Comparison of ENCODE assay signal across 39 cellular contexts in the genomic region with DNA sequence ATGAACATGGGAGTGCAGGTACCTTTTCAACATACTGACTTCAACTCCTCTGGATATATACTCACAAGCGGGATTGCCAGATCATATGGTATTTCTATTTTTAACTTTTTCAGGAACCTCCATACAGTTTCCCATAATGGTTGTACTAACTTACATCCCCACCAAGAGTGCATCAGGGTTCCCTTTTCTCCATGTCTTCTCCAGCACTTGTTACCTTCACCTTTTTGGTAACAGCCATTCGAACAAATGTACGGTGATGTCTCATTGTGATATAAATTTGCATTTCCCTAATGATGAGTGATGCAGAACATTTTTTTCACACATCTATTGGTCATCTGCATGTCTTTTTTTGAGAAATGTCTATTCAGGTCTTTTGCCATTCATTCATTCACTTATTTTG. TPM values are rescaled to one million over a fixed set of nuclear protein-coding genes. Genes with fewer than 3 reads are reported as not detected.
"Had no signal": no experiment of that assay in that cellular context is flagged by ENCODE, and none has a peak within 500 bp of the region (broad histone marks: within the 10 kb centered on the region; RNA-seq: fewer than 3 reads in every experiment).

No MANE protein-coding gene starts in this region.

- DNase-seq: Kasumi-1, MG63, MM.1S, MV-4-11, NCI-H1048, NCI-H1092, NCI-H1092 treated with DMSO at 0.1 percent for 48 hours, NCI-H1105, NCI-H1105 treated with DMSO at 0.1 percent for 48 hours, NCI-H1417, NCI-H1417 treated with DMSO at 0.1 percent for 48 hours, NCI-H1436, NCI-H1436 treated with DMSO at 0.1 percent for 48 hours, NCI-H146, NCI-H1694, NCI-H1694 treated with DMSO at 0.1 percent for 48 hours, NCI-H187, NCI-H187 treated with DMSO at 0.1 percent for 48 hours, NCI-H1930, NCI-H2029, NCI-H2029 treated with DMSO at 0.1 percent for 48 hours, NCI-H2081, NCI-H2081 treated with DMSO at 0.1 percent for 48 hours, NCI-H2107, NCI-H2171, NCI-H2171 treated with DMSO at 0.1 percent for 48 hours, NCI-H2227 treated with DMSO at 0.1 percent for 48 hours, NCI-H226, NCI-H345, NCI-H446, NCI-H446 treated with DMSO at 0.1 percent for 48 hours, NCI-H510A, NCI-H510A treated with DMSO at 0.1 percent for 48 hours, NCI-H524, NCI-H524 treated with DMSO at 0.1 percent for 48 hours, NCI-H526 had no signal

- H3K4me3 ChIP-seq: MG63 had no signal

- H3K27me3 ChIP-seq: MG63 had no signal

- H3K9me3 ChIP-seq: MG63 had no signal

RNA-seq across cellular contexts. Expression of a gene that starts 25.9 kb away (rescaled TPM):
- total RNA-seq: M059J, MCF 10A, NCI-H460 had no signal
